In genomic region chr12:26523708-26524150, GRCh38 we compare ENCODE assay signal across 8 cellular contexts.
DNase-seq lines count a peak whose midpoint lies in the region; ATAC-seq and TF ChIP-seq lines count a peak whose summit lies in the region.

No MANE protein-coding gene starts in this region.

- H3K9me3 Mint-ChIP-seq in WTC11: peaks cover 26% of the 10 kb centered on the region

- POLR2A ChIA-PET in WTC11 (lab: Charles Lee): no interaction called here

- peaks cover 22% of the 10 kb centered on the region for H3K4me1 Mint-ChIP-seq in WTC11

- CTCF ChIA-PET in WTC11 (lab: Charles Lee): interaction anchor here (1.4 kb wide), 1 partner anchor 91 kb away, joined by 4 read pairs; no protein-coding TSS in a partner anchor

- intact Hi-C loops in left cardiac atrium (cut with DNase I): no loop called here
- intact Hi-C loops in sciatic nerve (cut with DNase I): no loop called here

- H3K27me3 Mint-ChIP-seq in WTC11 (ENCODE audit: low read depth): no peaks in the 10 kb centered on the region

- no peak overlapping the region for H3K4me3 Mint-ChIP-seq in WTC11

- H3K36me3 Mint-ChIP-seq in WTC11: peaks cover 28% of the 10 kb centered on the region

- TF ChIP-seq CTCF in WTC11 (IDR thresholded peaks at IDR 0.05): no peak

- H3K27ac Mint-ChIP-seq in WTC11: peak overlapping the region; percentile 44; the same call in 1 of the 2 replicates

- DNase-seq in HK-2 (ENCODE audit: unreplicated experiment) (peak; percentile 47), WTC11 (ENCODE audit: low spot score) (no peak), left cardiac atrium (peak; percentile 91), sciatic nerve (ENCODE audit: low spot score) (peak; percentile 90), NCI-H1694 treated with DMSO at 0.1 percent for 48 hours (lab: John Stamatoyannopoulos, UW) (no peak)
- no peak for DNase-seq in activated effector memory CD4-positive, alpha-beta T cell treated with Interleukin-2 at 50 U/mL for 16 hours

- no peak for ATAC-seq in WTC11
- ATAC-seq in left cardiac atrium: peak; percentile 100
- ATAC-seq in sciatic nerve: peak; percentile 100
- ATAC-seq in GM21717 (IDR thresholded peaks at IDR 0.05; ENCODE audit: unreplicated experiment): no peak
- ATAC-seq in GM21528 (IDR thresholded peaks at IDR 0.05; ENCODE audit: low FRiP score, unreplicated experiment): no peak

TF ChIP-seq in WTC11, 78 proteins besides CTCF, POLR2A, EP300 and RAD21:
- TF ChIP-seq GRHL2 (CRISPR knock-in tag; IDR thresholded peaks at IDR 0.05; ENCODE audit: insufficient replicate concordance, severe bottlenecking) (no peak), SOX15 (CRISPR knock-in tag; IDR thresholded peaks at IDR 0.05) (no peak)

Comparison
In these comparisons a context has a peak if more than half of its experiments do, and no peak if none do; other contexts are left out.
1. DNase-seq: peak in HK-2 (single experiment), left cardiac atrium (single experiment) and sciatic nerve (single experiment); none in WTC11 (single experiment), activated effector memory CD4-positive, alpha-beta T cell treated with Interleukin-2 at 50 U/mL for 16 hours (single experiment) and NCI-H1694 treated with DMSO at 0.1 percent for 48 hours (single experiment).
2. ATAC-seq: peak in left cardiac atrium (2 of 2) and sciatic nerve (single experiment); none in WTC11 (single experiment), GM21717 (single experiment) and GM21528 (single experiment).